ENCODE assay signal across 2 cellular contexts in the genomic region with DNA sequence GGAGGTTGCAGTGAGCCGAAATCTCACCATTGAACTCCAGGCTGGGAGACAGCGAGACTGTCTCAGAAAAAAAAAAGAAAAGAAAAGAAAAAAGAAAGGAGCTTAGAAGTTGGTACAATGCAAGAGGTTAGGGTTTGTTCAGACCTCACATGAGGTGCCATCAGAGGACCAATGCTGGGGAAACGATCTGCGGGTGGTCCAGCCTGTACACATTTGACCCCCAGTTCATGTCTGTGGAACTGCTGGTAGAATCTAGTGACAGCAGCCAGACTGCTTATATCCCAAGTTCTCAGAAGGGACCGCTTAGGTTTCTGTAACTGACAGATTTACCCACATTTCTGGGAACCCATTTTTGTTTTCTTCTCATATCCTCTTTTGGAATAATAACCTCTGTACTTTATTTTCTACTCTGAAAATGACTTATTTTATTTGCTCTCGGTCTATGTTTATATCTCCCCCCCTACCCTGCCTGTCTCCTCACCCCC.
TF ChIP-seq lines count a peak whose summit lies in the region.

No MANE protein-coding gene starts in this region.

TF ChIP-seq in liver, 16 proteins besides CTCF, POLR2A, EP300 and RAD21:
- TF ChIP-seq GABPA (IDR thresholded peaks at IDR 0.05 in 1 of 2, conservative IDR thresholded peaks at IDR 0.05 in 1 of 2) (no peak), TAF1 (conservative IDR thresholded peaks at IDR 0.05) (no peak), YY1 (IDR thresholded peaks at IDR 0.05) (no peak)

TF ChIP-seq in HepG2, 621 proteins besides CTCF, POLR2A, EP300 and RAD21:
- TF ChIP-seq ZSCAN21 (CRISPR knock-in tag; IDR thresholded peaks at IDR 0.05; ENCODE audit: borderline replicate concordance) (no peak), SIX4 (CRISPR knock-in tag; IDR thresholded peaks at IDR 0.05) (no peak), REST (IDR thresholded peaks at IDR 0.05; ENCODE audit: borderline replicate concordance in 1 of 2, low read depth in 1 of 2, low read length in 2 of 2) (no peak), SCMH1 (CRISPR knock-in tag; IDR thresholded peaks at IDR 0.05; ENCODE audit: borderline replicate concordance) (no peak), ATF1 (CRISPR knock-in tag; IDR thresholded peaks at IDR 0.05) (no peak), SMARCE1 (IDR thresholded peaks at IDR 0.05; ENCODE audit: borderline replicate concordance) (no peak), IRF2 (CRISPR knock-in tag; IDR thresholded peaks at IDR 0.05) (no peak)
